9 cellular contexts compared by ENCODE assay signal in the genomic region with DNA sequence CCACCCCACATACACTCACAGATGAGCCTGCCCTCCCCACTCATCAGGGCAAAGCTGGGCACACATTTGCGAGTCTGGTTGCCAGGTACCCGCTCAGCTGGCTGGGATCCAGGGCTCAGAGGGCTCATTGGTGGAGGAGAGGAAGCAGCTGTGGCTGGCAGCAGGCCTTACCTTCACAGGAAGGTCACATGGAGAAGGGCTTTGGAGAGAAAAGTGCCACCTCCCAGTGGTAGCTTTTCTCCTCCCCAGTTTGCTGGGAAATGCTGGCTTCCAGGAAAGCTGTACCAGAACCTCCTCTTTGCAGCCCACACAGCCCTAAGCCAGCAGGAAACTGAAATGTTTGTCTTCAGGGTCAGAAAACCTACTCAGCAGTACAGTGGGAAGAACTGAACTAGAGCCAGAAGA. TPM values are rescaled to one million over a fixed set of nuclear protein-coding genes. Genes with fewer than 3 reads are reported as not detected.
A peak's percentile ranks its signal among the peaks of the same experiment; 100 is the strongest.
DNase-seq lines count a peak whose midpoint lies in the region; ATAC-seq and TF ChIP-seq lines count a peak whose summit lies in the region.
"Had no signal": no experiment of that assay in that cellular context is flagged by ENCODE, and none has a peak within 500 bp of the region (broad histone marks: within the 10 kb centered on the region; RNA-seq: fewer than 3 reads in every experiment).

No MANE protein-coding gene starts in this region.

- peak overlapping the region; percentile 36 for H3K27ac ChIP-seq in upper lobe of right lung
- no peak overlapping the region for H3K27ac ChIP-seq in hepatocyte

- intact Hi-C loops in activated naive CD4-positive, alpha-beta T cell treated with anti-CD3 and anti-CD28 coated beads for 36 hours (cut with micrococcal nuclease): no loop called here
- intact Hi-C loops in left cardiac atrium (cut with DNase I) (no loop called here), upper lobe of right lung (cut with DNase I) (no loop called here)

- H3K4me2 ChIP-seq in hepatocyte: no peak overlapping the region

- peak; percentile 62 for DNase-seq in activated naive CD4-positive, alpha-beta T cell treated with anti-CD3 and anti-CD28 coated beads for 36 hours
- DNase-seq in activated naive CD4-positive, alpha-beta T cell treated with Interleukin-2 at 50 U/mL for 16 hours: no peak
- DNase-seq in NCI-H774 (lab: John Stamatoyannopoulos, UW) (peak; percentile 93), left cardiac atrium (peak; percentile 83), upper lobe of right lung (peak; percentile 89), inferior parietal cortex (ENCODE audit: extremely low spot score) (no peak), hepatocyte (ENCODE audit: low spot score) (no peak), mesothelial cell of epicardium (ENCODE audit: low spot score in 2 of 2, unreplicated experiment in 2 of 2) (no peak)

- H3K27ac Mint-ChIP-seq in activated naive CD4-positive, alpha-beta T cell treated with anti-CD3 and anti-CD28 coated beads for 36 hours: no peak overlapping the region
- no peak overlapping the region for H3K27ac Mint-ChIP-seq in mesothelial cell of epicardium

- no peak overlapping the region for H2AFZ ChIP-seq in hepatocyte

- WGBS in hepatocyte (ENCODE audit: low lambda C conversion rate, missing lambda C conversion rate): 85% methylated on average over 2 of the region's 2 CpGs

- H3K4me1 ChIP-seq in upper lobe of right lung (peaks cover 19% of the 10 kb centered on the region), hepatocyte (ENCODE audit: insufficient read depth) (no peaks in the 10 kb centered on the region)

- H3K36me3 ChIP-seq in upper lobe of right lung (peaks cover 16% of the 10 kb centered on the region), hepatocyte (replicated peaks; ENCODE audit: insufficient read depth, low read depth) (no peaks in the 10 kb centered on the region)

- TF ChIP-seq CTCF in upper lobe of right lung (IDR thresholded peaks at IDR 0.05) (no peak), hepatocyte (IDR thresholded peaks at IDR 0.05; ENCODE audit: poor library complexity) (no peak), mesothelial cell of epicardium (IDR thresholded peaks at IDR 0.05; ENCODE audit: unreplicated experiment) (no peak)

- H3K79me2 ChIP-seq in hepatocyte: no peaks in the 10 kb centered on the region

- H3K4me3 ChIP-seq in upper lobe of right lung (no peak overlapping the region), hepatocyte (no peak overlapping the region)
- H3K4me3 ChIP-seq: K562 had no signal

- no peaks in the 10 kb centered on the region for H3K9me2 ChIP-seq in hepatocyte (replicated peaks; ENCODE audit: insufficient read depth)

- H3K4me1 Mint-ChIP-seq in activated naive CD4-positive, alpha-beta T cell treated with anti-CD3 and anti-CD28 coated beads for 36 hours (ENCODE audit: low read depth): peaks cover 30% of the 10 kb centered on the region
- no peaks in the 10 kb centered on the region for H3K4me1 Mint-ChIP-seq in mesothelial cell of epicardium

- H3K9me3 ChIP-seq in upper lobe of right lung: no peaks in the 10 kb centered on the region
- no peaks in the 10 kb centered on the region for H3K9me3 ChIP-seq in hepatocyte (ENCODE audit: low read depth)

- no peaks in the 10 kb centered on the region for H3K9me3 Mint-ChIP-seq in activated naive CD4-positive, alpha-beta T cell treated with anti-CD3 and anti-CD28 coated beads for 36 hours
- H3K9me3 Mint-ChIP-seq in mesothelial cell of epicardium: no peaks in the 10 kb centered on the region

- H3K36me3 Mint-ChIP-seq in activated naive CD4-positive, alpha-beta T cell treated with anti-CD3 and anti-CD28 coated beads for 36 hours (ENCODE audit: low read depth): no peaks in the 10 kb centered on the region
- no peaks in the 10 kb centered on the region for H3K36me3 Mint-ChIP-seq in mesothelial cell of epicardium

- ATAC-seq in left cardiac atrium (peak; percentile 58 to 59), upper lobe of right lung (peak; percentile 37)
- ATAC-seq: K562 had no signal

- CTCF ChIA-PET in activated naive CD4-positive, alpha-beta T cell treated with anti-CD3 and anti-CD28 coated beads for 36 hours (lab: Charles Lee): interaction anchor here (0.6 to 1.7 kb wide), 4 partner anchors 11 to 90 kb away, joined by 3 to 5 read pairs (median 4); no protein-coding TSS in a partner anchor

- H3K27me3 Mint-ChIP-seq in activated naive CD4-positive, alpha-beta T cell treated with anti-CD3 and anti-CD28 coated beads for 36 hours (ENCODE audit: low read depth): no peaks in the 10 kb centered on the region
- peaks cover 25% of the 10 kb centered on the region for H3K27me3 Mint-ChIP-seq in mesothelial cell of epicardium (ENCODE audit: low read depth)

- no peak overlapping the region for H3K4me3 Mint-ChIP-seq in activated naive CD4-positive, alpha-beta T cell treated with anti-CD3 and anti-CD28 coated beads for 36 hours
- no peak overlapping the region for H3K4me3 Mint-ChIP-seq in mesothelial cell of epicardium

- no peaks in the 10 kb centered on the region for H3K27me3 ChIP-seq in upper lobe of right lung
- H3K27me3 ChIP-seq in hepatocyte: no peaks in the 10 kb centered on the region

- no peaks in the 10 kb centered on the region for H4K20me1 ChIP-seq in hepatocyte (ENCODE audit: insufficient read depth, poor library complexity, severe bottlenecking)

RNA-seq across cellular contexts. Expression of gene LGMN, which starts 55.6 kb away (rescaled TPM):
- total RNA-seq in activated naive CD4-positive, alpha-beta T cell treated with anti-CD3 and anti-CD28 coated beads for 36 hours: 1 to 10 TPM; 6.9 to 7.7 TPM
- total RNA-seq in left cardiac atrium (100 to 1,000 TPM in 1 of 2 donors, 10 to 100 TPM in 1; 89.7 to 119 TPM), upper lobe of right lung (140 TPM), hepatocyte (125 and 130 TPM in 2 replicates), mesothelial cell of epicardium (52.2 to 54.2 TPM (median 52.5 TPM) in 3 replicates)
- polyA plus RNA-seq in hepatocyte: 139 and 169 TPM in 2 replicates

Comparison
In these comparisons a context has a peak if more than half of its experiments do, and no peak if none do; other contexts are left out.
1. DNase-seq: peak in activated naive CD4-positive, alpha-beta T cell treated with anti-CD3 and anti-CD28 coated beads for 36 hours (single experiment), NCI-H774 (single experiment), left cardiac atrium (single experiment) and upper lobe of right lung (single experiment); none in activated naive CD4-positive, alpha-beta T cell treated with Interleukin-2 at 50 U/mL for 16 hours (single experiment), inferior parietal cortex (single experiment), hepatocyte (single experiment) and mesothelial cell of epicardium (0 of 2).